ENCODE assay signal across 1 cellular context in the genomic region with DNA sequence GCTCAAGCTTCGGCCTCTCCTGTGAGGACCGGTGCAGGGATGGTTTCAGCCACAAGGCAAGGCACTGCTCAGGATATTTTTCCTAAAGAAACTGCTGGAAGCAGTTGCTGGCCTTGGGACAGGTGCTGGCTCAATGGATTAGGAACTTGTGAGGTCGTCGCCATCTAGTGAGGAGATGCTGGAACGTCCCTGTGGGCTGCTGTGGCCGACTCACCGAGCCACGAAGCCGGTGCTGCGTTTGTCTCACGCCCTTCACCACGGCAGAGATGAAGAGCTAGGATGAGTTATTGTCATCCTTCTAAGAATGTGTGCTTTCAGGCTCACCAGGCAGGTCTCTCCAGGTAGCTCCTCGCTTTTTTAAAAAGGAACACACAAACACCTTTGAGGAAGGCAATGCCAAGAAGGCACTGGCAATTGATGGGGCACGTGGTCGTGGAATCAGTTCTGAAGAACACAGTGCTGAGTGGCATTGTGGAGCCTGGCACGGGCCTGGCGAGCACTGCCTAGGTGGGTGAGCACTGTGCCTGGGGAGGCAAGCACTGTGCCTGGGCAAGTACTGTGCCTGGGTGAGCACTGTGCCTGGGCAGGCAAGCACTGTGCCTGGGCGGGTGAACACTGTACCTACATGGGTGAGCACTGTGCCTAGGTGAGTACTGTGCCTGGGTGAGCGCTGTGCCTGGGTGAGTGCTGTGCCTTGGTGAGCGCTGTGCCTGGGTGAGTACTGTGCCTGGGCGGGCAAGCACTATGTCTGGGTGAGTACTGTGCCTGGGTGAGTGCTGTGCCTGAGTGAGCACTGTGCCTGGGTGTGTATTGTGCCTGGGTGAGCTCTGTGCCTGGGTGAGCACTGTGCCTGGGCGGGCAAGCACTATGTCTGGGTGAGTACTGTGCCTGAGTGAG.
TF ChIP-seq lines count a peak whose summit lies in the region.

No MANE protein-coding gene starts in this region.

TF ChIP-seq in H1, 55 proteins besides CTCF, POLR2A, EP300 and RAD21 (continued from another document):
- TF ChIP-seq SP2 (IDR thresholded peaks at IDR 0.05; ENCODE audit: low read length) (no peak), KDM1A (IDR thresholded peaks at IDR 0.05; ENCODE audit: borderline replicate concordance, low read length) (peak; percentile 48; the same call in 1 of the 2 replicates), EGR1 (IDR thresholded peaks at IDR 0.05; ENCODE audit: borderline replicate concordance, low read depth, low read length) (peak; percentile 94)
